Comparison of ENCODE assay signal across 22 cellular contexts in genomic region chr17:7072406-7072805, GRCh38. TPM values are rescaled to one million over a fixed set of nuclear protein-coding genes. Genes with fewer than 3 reads are reported as not detected.
DNase-seq lines count a peak whose midpoint lies in the region; ATAC-seq, FAIRE-seq and TF ChIP-seq lines count a peak whose summit lies in the region.
"Had no signal": no experiment of that assay in that cellular context is flagged by ENCODE, and none has a peak within 500 bp of the region (broad histone marks: within the 10 kb centered on the region; RNA-seq: fewer than 3 reads in every experiment).

No MANE protein-coding gene starts in this region.

- no peak for TF ChIP-seq POLR2A in spleen (IDR thresholded peaks at IDR 0.05)

- H3K27ac Mint-ChIP-seq in activated naive CD4-positive, alpha-beta T cell treated with anti-CD3 and anti-CD28 coated beads, Interleukin-2, amount 50 U/mL, for 72 hours = no peak overlapping the region
- H3K27ac Mint-ChIP-seq: CD4-positive, alpha-beta T cell had no signal

- H3K9me3 ChIP-seq in MM.1S (replicated peaks; ENCODE audit: insufficient read depth, low read length) (no peaks in the 10 kb centered on the region), spleen (peaks cover 4 to 18% (median 16%) of the 10 kb centered on the region in 8 donors)
- H3K9me3 ChIP-seq: Caco-2 had no signal

- H3K27ac ChIP-seq in MM.1S (ENCODE audit: low read length) = no peak overlapping the region
- peak overlapping the region in 1 of 8 donors; percentile 61 for H3K27ac ChIP-seq in spleen
- H3K27ac ChIP-seq: C4-2B had no signal

- no peak for ATAC-seq in activated naive CD4-positive, alpha-beta T cell treated with anti-CD3 and anti-CD28 coated beads, Interleukin-2, amount 50 U/mL, for 72 hours
- ATAC-seq in GM19395 (IDR thresholded peaks at IDR 0.05; ENCODE audit: unreplicated experiment) = no peak
- ATAC-seq: K562 had no signal

- no peak overlapping the region for H2AFZ ChIP-seq in MM.1S (ENCODE audit: low read length)

- H3K27me3 ChIP-seq in MM.1S (replicated peaks; ENCODE audit: insufficient read depth, low read length) = peaks cover 76% of the 10 kb centered on the region
- no peaks in the 10 kb centered on the region for H3K27me3 ChIP-seq in bronchial epithelial cell (ENCODE audit: control insufficient read depth, insufficient read depth, low read length)
- H3K27me3 ChIP-seq in spleen (replicated peaks in 1 of 7) = no peaks in the 10 kb centered on the region

- TF ChIP-seq CTCF in MM.1S (IDR thresholded peaks at IDR 0.05; ENCODE audit: low read length) (no peak), bronchial epithelial cell (IDR thresholded peaks at IDR 0.05; ENCODE audit: insufficient read depth, low read length, severe bottlenecking) (no peak), spleen (IDR thresholded peaks at IDR 0.05 in 8 of 11, conservative IDR thresholded peaks at IDR 0.05 in 3 of 11) (no peak)

- no peak overlapping the region for H3K4me3 ChIP-seq in MM.1S (ENCODE audit: low read length)
- no peak overlapping the region for H3K4me3 ChIP-seq in bronchial epithelial cell (ENCODE audit: low read depth, low read length)
- H3K4me3 ChIP-seq in spleen = no peak overlapping the region
- H3K4me3 ChIP-seq: K562 had no signal

- intact Hi-C loops in spleen (cut with DNase I; ENCODE audit: low total_unique reads) = no loop called here

- H4K20me1 ChIP-seq in MM.1S (ENCODE audit: insufficient read depth, low read length) = no peaks in the 10 kb centered on the region

- H3K4me2 ChIP-seq in MM.1S (ENCODE audit: low read depth, low read length) = no peak overlapping the region

- peak; percentile 47 for FAIRE-seq in bronchial epithelial cell (lab: Jason Lieb, UNC)
- FAIRE-seq: A204.1, D721Med, G401.6, GM12892, GM18507, H1, HTR-8/SVneo, K562 had no signal

- H3K36me3 Mint-ChIP-seq in activated naive CD4-positive, alpha-beta T cell treated with anti-CD3 and anti-CD28 coated beads, Interleukin-2, amount 50 U/mL, for 72 hours = peaks cover 0 to 12% of the 10 kb centered on the region in 2 donors

- H3K79me2 ChIP-seq in MM.1S (ENCODE audit: low read length) = no peaks in the 10 kb centered on the region

- H3K9me2 ChIP-seq in MM.1S (replicated peaks; ENCODE audit: insufficient read depth, low read length) = no peaks in the 10 kb centered on the region

- WGBS in spleen, 5 donors = 90 to 95% (median 94%) methylated on average over 2 of the region's 2 CpGs

- H3K4me1 ChIP-seq in MM.1S (ENCODE audit: low read length) (no peaks in the 10 kb centered on the region), spleen (no peaks in the 10 kb centered on the region)
- H3K4me1 ChIP-seq: Caco-2 had no signal

- no peak overlapping the region for H3K9ac ChIP-seq in MM.1S (ENCODE audit: low read length)

- no peaks in the 10 kb centered on the region for H3K36me3 ChIP-seq in MM.1S (replicated peaks; ENCODE audit: insufficient read depth, low read length)
- H3K36me3 ChIP-seq in bronchial epithelial cell (ENCODE audit: control insufficient read depth, insufficient read depth, low read length) = no peaks in the 10 kb centered on the region
- H3K36me3 ChIP-seq in spleen = no peaks in the 10 kb centered on the region

- no peaks in the 10 kb centered on the region for H3F3A ChIP-seq in MM.1S (ENCODE audit: insufficient read depth, low read length)

- peaks cover 9 to 14% of the 10 kb centered on the region in 2 donors for H3K9me3 Mint-ChIP-seq in activated naive CD4-positive, alpha-beta T cell treated with anti-CD3 and anti-CD28 coated beads, Interleukin-2, amount 50 U/mL, for 72 hours

- DNase-seq in MM.1S = peak; percentile 1
- DNase-seq in bronchial epithelial cell (ENCODE audit: low read depth) = no peak
- peak; percentile 15 for DNase-seq in spleen
- no peak for DNase-seq in activated naive CD4-positive, alpha-beta T cell treated with anti-CD3 and anti-CD28 coated beads, Interleukin-2, amount 50 U/mL, for 72 hours (ENCODE audit: low spot score in 2 of 2)
- no peak for DNase-seq in NCI-H510A (lab: John Stamatoyannopoulos, UW)
- DNase-seq in RKO (ENCODE audit: low spot score) = no peak
- DNase-seq: ACHN; Caco-2; CD4-positive, alpha-beta T cell; HCEC 1CT; IMR-90 had no signal

RNA-seq across cellular contexts. Expression of gene CLEC10A, which starts 7.6 kb away (rescaled TPM):
- total RNA-seq in bronchial epithelial cell = not detected in 2 replicates
- total RNA-seq in spleen = 10 to 100 TPM in 2 of 7 donors, 1 to 10 TPM in 4, under 1 TPM in 1; 0.85 to 19.5 (median 7.1) TPM
- 10 to 100 TPM in 1 of 3 donors, 1 to 10 TPM in 2; 2.2 to 22.2 (median 6.3) TPM for polyA plus RNA-seq in spleen
- not detected for total RNA-seq in activated naive CD4-positive, alpha-beta T cell treated with anti-CD3 and anti-CD28 coated beads, Interleukin-2, amount 50 U/mL, for 72 hours
- total RNA-seq: Caco-2, H1, IMR-90 had no signal
- polyA plus RNA-seq: BJ, H1, IMR-90 had no signal

RNA-seq across cellular contexts. Expression of gene SLC16A11, which starts 28.5 kb away (rescaled TPM):
- 0.38 TPM in 1 of 2 replicates, not detected in the other for total RNA-seq in bronchial epithelial cell
- total RNA-seq in spleen = 1 to 10 TPM in 5 of 7 donors, under 1 TPM in 1, not detected in 1; 0.51 to 3.6 (median 2.9) TPM
- 1 to 10 TPM; 1.9 to 3.9 (median 2.1) TPM for polyA plus RNA-seq in spleen
- 1 to 10 TPM in 1 of 2 donors, under 1 TPM in 1; 0.30 to 1.1 TPM for total RNA-seq in activated naive CD4-positive, alpha-beta T cell treated with anti-CD3 and anti-CD28 coated beads, Interleukin-2, amount 50 U/mL, for 72 hours
- total RNA-seq: IMR-90, K562 had no signal
- polyA plus RNA-seq: BJ, IMR-90, K562 had no signal

RNA-seq across cellular contexts. Expression of gene SLC16A13, which starts 36.6 kb away (rescaled TPM):
- total RNA-seq in bronchial epithelial cell (0.26 and 1.2 TPM in 2 replicates), spleen (10 to 100 TPM in 2 of 7 donors, 1 to 10 TPM in 5; 4.0 to 15.3 (median 7.6) TPM)
- polyA plus RNA-seq in spleen = 1 to 10 TPM; 1.7 to 5.4 (median 1.8) TPM
- 10 to 100 TPM in 1 of 2 donors, 1 to 10 TPM in 1; 5.0 to 10.5 TPM for total RNA-seq in activated naive CD4-positive, alpha-beta T cell treated with anti-CD3 and anti-CD28 coated beads, Interleukin-2, amount 50 U/mL, for 72 hours

RNA-seq across cellular contexts. Expression of gene ASGR2, which starts 42.2 kb away (rescaled TPM):
- total RNA-seq in bronchial epithelial cell (not detected in 2 replicates), spleen (10 to 100 TPM in 2 of 7 donors, 1 to 10 TPM in 4, not detected in 1; 2.4 to 10.5 (median 6.2) TPM)
- 10 to 100 TPM in 1 of 3 donors, 1 to 10 TPM in 2; 2.3 to 35.1 (median 8.8) TPM for polyA plus RNA-seq in spleen
- total RNA-seq in activated naive CD4-positive, alpha-beta T cell treated with anti-CD3 and anti-CD28 coated beads, Interleukin-2, amount 50 U/mL, for 72 hours = not detected
- total RNA-seq: H1, IMR-90, K562 had no signal
- polyA plus RNA-seq: BJ, IMR-90, K562 had no signal

RNA-seq across cellular contexts. Expression of gene BCL6B, which starts 49.6 kb away (rescaled TPM):
- total RNA-seq in bronchial epithelial cell (not detected in 2 replicates), spleen (10 to 100 TPM; 12.9 to 92.5 (median 23.2) TPM)
- 10 to 100 TPM in 1 of 3 donors, 1 to 10 TPM in 2; 4.2 to 16.6 (median 6.9) TPM for polyA plus RNA-seq in spleen
- total RNA-seq in activated naive CD4-positive, alpha-beta T cell treated with anti-CD3 and anti-CD28 coated beads, Interleukin-2, amount 50 U/mL, for 72 hours = under 1 TPM; 0.59 to 0.86 TPM
- total RNA-seq: Caco-2; CD4-positive, alpha-beta T cell; IMR-90 had no signal
- polyA plus RNA-seq: BJ, IMR-90 had no signal

Comparison
In these comparisons a context has a peak if more than half of its experiments do, and no peak if none do; other contexts are left out.
1. DNase-seq: peak in MM.1S (single experiment) and spleen (single experiment); none in bronchial epithelial cell (single experiment), activated naive CD4-positive, alpha-beta T cell treated with anti-CD3 and anti-CD28 coated beads, Interleukin-2, amount 50 U/mL, for 72 hours (0 of 2), NCI-H510A (single experiment) and RKO (single experiment).